ENCODE assay signal across 1 cellular context in genomic region chr5:169126376-169127043, GRCh38.
TF ChIP-seq lines count a peak whose summit lies in the region.

No MANE protein-coding gene starts in this region.

TF ChIP-seq in HepG2, 621 proteins besides CTCF, POLR2A, EP300 and RAD21 (continued from another document):
- TF ChIP-seq ZFP62 (CRISPR knock-in tag; IDR thresholded peaks at IDR 0.05) (no peak), SIX4 (CRISPR knock-in tag; IDR thresholded peaks at IDR 0.05) (no peak), ATF7 (IDR thresholded peaks at IDR 0.05) (peak; percentile 80), ATF7 (CRISPR knock-in tag; IDR thresholded peaks at IDR 0.05) (no peak), ZNF10 (CRISPR knock-in tag; IDR thresholded peaks at IDR 0.05; ENCODE audit: borderline replicate concordance, low read depth) (no peak)
